In the genomic region with DNA sequence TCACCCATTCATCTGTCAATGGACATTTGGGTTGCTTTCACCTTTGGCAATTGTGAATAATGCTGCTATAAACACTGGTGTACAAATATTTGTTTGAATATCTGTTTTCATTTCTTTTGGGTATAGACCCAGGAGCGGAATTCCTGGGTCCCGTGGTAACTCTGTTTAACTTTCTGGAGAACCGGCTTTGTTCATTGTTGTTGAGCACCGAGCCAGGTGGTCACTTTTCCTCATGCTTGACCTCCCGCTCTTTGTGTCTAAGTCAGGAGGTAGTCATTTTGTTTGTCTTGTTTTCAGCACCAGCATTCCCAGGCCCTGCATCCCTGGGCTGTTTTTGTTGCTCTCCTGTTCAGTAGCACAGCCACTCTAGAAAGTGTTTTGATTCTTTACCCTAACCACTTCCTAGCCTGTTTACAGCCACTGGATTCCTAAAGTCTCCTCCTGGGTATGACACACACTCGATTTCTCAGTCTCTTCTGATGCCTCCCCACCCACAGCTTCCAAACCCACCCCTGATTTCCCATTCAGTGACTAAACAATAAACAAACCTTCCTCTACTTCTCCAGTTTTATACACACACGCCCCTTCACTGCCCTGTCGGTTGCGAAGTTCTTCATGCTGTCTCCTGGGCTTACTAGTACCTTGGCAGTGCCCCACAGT, we compare ENCODE assay signal across 25 cellular contexts. TPM values are rescaled to one million over a fixed set of nuclear protein-coding genes. Genes with fewer than 3 reads are reported as not detected.
DNase-seq lines count a peak whose midpoint lies in the region; ATAC-seq and TF ChIP-seq lines count a peak whose summit lies in the region.
"Had no signal": no experiment of that assay in that cellular context is flagged by ENCODE, and none has a peak within 500 bp of the region (broad histone marks: within the 10 kb centered on the region; RNA-seq: fewer than 3 reads in every experiment).

No MANE protein-coding gene starts in this region.

- no peaks in the 10 kb centered on the region for H3K79me1 ChIP-seq in H9 (ENCODE audit: insufficient read depth, low read depth, low read length, poor library complexity, severe bottlenecking)

- no peak overlapping the region for H4K5ac ChIP-seq in H9 (ENCODE audit: insufficient read length, low read depth, low read length)

- no peak overlapping the region for H3K4me3 ChIP-seq in epithelial cell of esophagus (ENCODE audit: low read length)
- H3K4me3 ChIP-seq in skeletal muscle tissue (ENCODE audit: low read length in 3 of 3), result no peak overlapping the region
- H3K4me3 ChIP-seq: body of pancreas, esophagus squamous epithelium, testis had no signal

- H3K4me2 ChIP-seq in H9 (ENCODE audit: insufficient read depth, insufficient read length, low read length), result no peak overlapping the region
- H3K4me2 ChIP-seq: KMS-11 had no signal

- H2AK5ac ChIP-seq in H9 (ENCODE audit: insufficient read length, low read length), result no peak overlapping the region

- H3K27ac ChIP-seq in H9 (ENCODE audit: insufficient read length, low read depth, low read length) (no peak overlapping the region), skeletal muscle tissue (ENCODE audit: low read depth, low read length) (peak overlapping the region; percentile 5)
- H3K27ac ChIP-seq: body of pancreas, esophagus squamous epithelium, KMS-11, parathyroid adenoma, testis had no signal

- no peak overlapping the region for H3T11ph ChIP-seq in H9 (ENCODE audit: low read length)

- no peak overlapping the region for H3K18ac ChIP-seq in H9 (ENCODE audit: insufficient read length, low read depth, low read length)

- H2BK20ac ChIP-seq in H9 (ENCODE audit: low read depth, low read length, poor library complexity, severe bottlenecking), result no peak overlapping the region

- no CpG with 5 or more reads among the region's 9 CpGs for WGBS in H9 (ENCODE audit: extremely low coverage, insufficient read length, low lambda C conversion rate)

- H2BK120ac ChIP-seq in H9 (ENCODE audit: low read depth, low read length, poor library complexity, severe bottlenecking), result no peak overlapping the region

- H4K91ac ChIP-seq in H9 (ENCODE audit: insufficient read length, low read depth, low read length), result no peak overlapping the region

- TF ChIP-seq CTCF in H9 (conservative IDR thresholded peaks at IDR 0.05) (no peak), epithelial cell of esophagus (IDR thresholded peaks at IDR 0.05; ENCODE audit: insufficient read depth, low read depth, low read length, missing control alignments) (no peak)

- H3K27ac Mint-ChIP-seq in H9, result peak overlapping the region in 2 of 3 experiments; percentile 4 to 9; a peak in 2 of 7 replicates
- H3K27ac Mint-ChIP-seq: activated naive CD8-positive, alpha-beta T cell treated with anti-CD3 and anti-CD28 coated beads, Interleukin-2, amount 10 ng/mL, durations not matched to agents 7 days and 5 days; activated T-helper 2 cell treated with anti-CD3 and anti-CD28 coated beads, Interferon-gamma antibody, Interleukin-2, Interleukin-4, amounts not matched to agents 10 μg/mL and 5 μg/mL and 100 μg/mL, durations not matched to agents 14 hours and 24 hours and 36 hours; CD4-positive, alpha-beta T cell; stimulated activated effector memory CD8-positive, alpha-beta T cell treated with anti-CD3 and anti-CD28 coated beads, Interleukin-12 subunit alpha, Interleukin-12 subunit beta, amount 100 ng/mL, for 72 hours had no signal

- no peaks in the 10 kb centered on the region for H3K27me3 Mint-ChIP-seq in H9 (ENCODE audit: low read depth)
- H3K27me3 Mint-ChIP-seq: CD4-positive, alpha-beta T cell had no signal

- no peak overlapping the region for H3K9ac ChIP-seq in H9 (ENCODE audit: extremely low read depth, insufficient read length, low read length)
- H3K9ac ChIP-seq in skeletal muscle tissue (ENCODE audit: low read depth in 1 of 3, low read length in 3 of 3), result no peak overlapping the region
- H3K9ac ChIP-seq: KMS-11, parathyroid adenoma had no signal

- H2AFZ ChIP-seq in H9 (ENCODE audit: low read length), result no peak overlapping the region
- H2AFZ ChIP-seq: parathyroid adenoma had no signal

- H3K4me1 Mint-ChIP-seq in H9, result peaks cover 14 to 15% of the 10 kb centered on the region in 2 experiments
- H3K4me1 Mint-ChIP-seq: activated naive CD8-positive, alpha-beta T cell treated with anti-CD3 and anti-CD28 coated beads, Interleukin-2, amount 10 ng/mL, durations not matched to agents 7 days and 5 days; stimulated activated effector memory CD8-positive, alpha-beta T cell treated with anti-CD3 and anti-CD28 coated beads, Interleukin-12 subunit alpha, Interleukin-12 subunit beta, amount 100 ng/mL, for 72 hours had no signal

- ATAC-seq in GM21360 (IDR thresholded peaks at IDR 0.05; ENCODE audit: unreplicated experiment) (no peak), HG03439 (IDR thresholded peaks at IDR 0.05; ENCODE audit: unreplicated experiment) (no peak)
- ATAC-seq: body of pancreas; effector memory CD8-positive, alpha-beta T cell; naive thymus-derived CD4-positive, alpha-beta T cell; stimulated activated effector memory CD8-positive, alpha-beta T cell treated with anti-CD3 and anti-CD28 coated beads, Interleukin-12 subunit alpha, Interleukin-12 subunit beta, amount 100 ng/mL, for 72 hours had no signal

- no peak overlapping the region for H2BK15ac ChIP-seq in H9 (ENCODE audit: low read depth, low read length)

- H3K56ac ChIP-seq in H9 (ENCODE audit: insufficient read length, low read depth, low read length), result no peak overlapping the region

- H4K20me1 ChIP-seq in H9 (ENCODE audit: control insufficient read depth, insufficient read depth, insufficient read length), result no peaks in the 10 kb centered on the region

- peak; percentile 21 for DNase-seq in H9
- DNase-seq in NCI-H748 (lab: John Stamatoyannopoulos, UW; ENCODE audit: unreplicated experiment), result peak; percentile 64
- peak; percentile 13 for DNase-seq in epithelial cell of esophagus (ENCODE audit: low read depth)
- DNase-seq in stimulated activated CD4-positive, alpha-beta T cell treated with anti-CD3 and anti-CD28 coated beads, Interleukin-12 subunit alpha, Interleukin-12 subunit beta, amount 100 ng/mL, for 4 hours, result no peak
- DNase-seq: activated CD4-positive, alpha-beta T cell treated with anti-CD3 and anti-CD28 coated beads, Interleukin-2, amount 50 U/mL, for 1 hour; activated CD8-positive, alpha-beta memory T cell treated with anti-CD3 and anti-CD28 coated beads, Interleukin-2, amount 50 U/mL, for 4 hours; activated naive CD8-positive, alpha-beta T cell treated with anti-CD3 and anti-CD28 coated beads, Interleukin-2, amount 10 ng/mL, durations not matched to agents 7 days and 5 days; body of pancreas; CD4-positive, alpha-beta T cell; effector memory CD8-positive, alpha-beta T cell; esophagus squamous epithelium; kidney glomerular epithelial cell; naive thymus-derived CD4-positive, alpha-beta T cell; NCI-H187; NCI-H345; SIG-M5; stimulated activated CD4-positive, alpha-beta T cell treated with anti-CD3 and anti-CD28 coated beads, Interleukin-2, amount 100 ng/mL, for 24 hours; testis had no signal

- H3K36me3 ChIP-seq in skeletal muscle tissue (ENCODE audit: control insufficient read depth in 3 of 3, insufficient read depth in 3 of 3, low read length in 3 of 3), result no peaks in the 10 kb centered on the region
- H3K36me3 ChIP-seq: esophagus squamous epithelium had no signal

- H3K9me3 ChIP-seq in H9 (ENCODE audit: control insufficient read depth, low read depth, low read length) (no peaks in the 10 kb centered on the region), skeletal muscle tissue (ENCODE audit: control insufficient read depth in 3 of 3, low read length in 3 of 3) (no peaks in the 10 kb centered on the region)
- H3K9me3 ChIP-seq: body of pancreas, esophagus squamous epithelium, testis had no signal

- H2BK12ac ChIP-seq in H9 (ENCODE audit: insufficient read length, low read depth, low read length), result no peak overlapping the region

- H3K9me3 Mint-ChIP-seq in H9, result peaks cover 4 to 8% of the 10 kb centered on the region in 2 experiments; a peak in 4 of 5 replicates
- H3K9me3 Mint-ChIP-seq: activated naive CD8-positive, alpha-beta T cell treated with anti-CD3 and anti-CD28 coated beads, Interleukin-2, amount 10 ng/mL, durations not matched to agents 7 days and 5 days; activated T-helper 2 cell treated with anti-CD3 and anti-CD28 coated beads, Interferon-gamma antibody, Interleukin-2, Interleukin-4, amounts not matched to agents 10 μg/mL and 5 μg/mL and 100 μg/mL, durations not matched to agents 14 hours and 24 hours and 36 hours; effector memory CD8-positive, alpha-beta T cell; stimulated activated effector memory CD8-positive, alpha-beta T cell treated with anti-CD3 and anti-CD28 coated beads, Interleukin-12 subunit alpha, Interleukin-12 subunit beta, amount 100 ng/mL, for 72 hours had no signal

- peaks cover 0 to 4% (median 3%) of the 10 kb centered on the region in 3 experiments; a peak in 3 of 7 replicates for H3K36me3 Mint-ChIP-seq in H9 (ENCODE audit: insufficient read depth in 1 of 3, low read depth in 3 of 3)
- H3K36me3 Mint-ChIP-seq: activated naive CD8-positive, alpha-beta T cell treated with anti-CD3 and anti-CD28 coated beads, Interleukin-2, amount 10 ng/mL, durations not matched to agents 7 days and 5 days; naive thymus-derived CD4-positive, alpha-beta T cell; stimulated activated effector memory CD8-positive, alpha-beta T cell treated with anti-CD3 and anti-CD28 coated beads, Interleukin-12 subunit alpha, Interleukin-12 subunit beta, amount 100 ng/mL, for 72 hours had no signal

- no peak overlapping the region for H3K4ac ChIP-seq in H9 (ENCODE audit: low read depth, low read length)

- no peak overlapping the region for H4K8ac ChIP-seq in H9 (replicated peaks; ENCODE audit: insufficient read length, low read depth, low read length)

- H3K27me3 ChIP-seq in H9 (ENCODE audit: insufficient read depth, low read length) (no peaks in the 10 kb centered on the region), skeletal muscle tissue (ENCODE audit: control insufficient read depth in 3 of 3, insufficient read depth in 3 of 3, low read length in 3 of 3) (no peaks in the 10 kb centered on the region)
- H3K27me3 ChIP-seq: body of pancreas, testis had no signal

- no peaks in the 10 kb centered on the region for H3K79me2 ChIP-seq in H9 (ENCODE audit: insufficient read depth, low read length)
- H3K79me2 ChIP-seq: parathyroid adenoma had no signal

- H3K23ac ChIP-seq in H9 (ENCODE audit: insufficient read length, low read depth, low read length), result no peak overlapping the region

- H3K23me2 ChIP-seq in H9 (ENCODE audit: insufficient read length, low read depth, low read length, poor library complexity, severe bottlenecking), result no peaks in the 10 kb centered on the region

- no peak overlapping the region for H3K4me3 Mint-ChIP-seq in H9
- H3K4me3 Mint-ChIP-seq: activated naive CD8-positive, alpha-beta T cell treated with anti-CD3 and anti-CD28 coated beads, Interleukin-2, amount 10 ng/mL, durations not matched to agents 7 days and 5 days; CD4-positive, alpha-beta T cell; effector memory CD8-positive, alpha-beta T cell; stimulated activated effector memory CD8-positive, alpha-beta T cell treated with anti-CD3 and anti-CD28 coated beads, Interleukin-12 subunit alpha, Interleukin-12 subunit beta, amount 100 ng/mL, for 72 hours had no signal

- H2BK5ac ChIP-seq in H9 (ENCODE audit: insufficient read length, low read length), result no peak overlapping the region

- H3K14ac ChIP-seq in H9 (ENCODE audit: insufficient read depth, low read length), result no peak overlapping the region

- H3K4me1 ChIP-seq in H9 (ENCODE audit: insufficient read depth, low read length), result peaks cover 7% of the 10 kb centered on the region; the same call in 1 of the 2 replicates
- peaks cover 0 to 40% (median 30%) of the 10 kb centered on the region in 3 donors for H3K4me1 ChIP-seq in skeletal muscle tissue (ENCODE audit: control insufficient read depth in 3 of 3, insufficient read depth in 3 of 3, low read length in 3 of 3)
- H3K4me1 ChIP-seq: testis had no signal

RNA-seq across cellular contexts. Expression of a gene that starts 37.9 kb away (rescaled TPM):
- 22.1 and 23.3 TPM in 2 replicates for total RNA-seq in H9 (2021)
- total RNA-seq in skeletal muscle tissue, result 4.2 TPM
